In the genomic region with DNA sequence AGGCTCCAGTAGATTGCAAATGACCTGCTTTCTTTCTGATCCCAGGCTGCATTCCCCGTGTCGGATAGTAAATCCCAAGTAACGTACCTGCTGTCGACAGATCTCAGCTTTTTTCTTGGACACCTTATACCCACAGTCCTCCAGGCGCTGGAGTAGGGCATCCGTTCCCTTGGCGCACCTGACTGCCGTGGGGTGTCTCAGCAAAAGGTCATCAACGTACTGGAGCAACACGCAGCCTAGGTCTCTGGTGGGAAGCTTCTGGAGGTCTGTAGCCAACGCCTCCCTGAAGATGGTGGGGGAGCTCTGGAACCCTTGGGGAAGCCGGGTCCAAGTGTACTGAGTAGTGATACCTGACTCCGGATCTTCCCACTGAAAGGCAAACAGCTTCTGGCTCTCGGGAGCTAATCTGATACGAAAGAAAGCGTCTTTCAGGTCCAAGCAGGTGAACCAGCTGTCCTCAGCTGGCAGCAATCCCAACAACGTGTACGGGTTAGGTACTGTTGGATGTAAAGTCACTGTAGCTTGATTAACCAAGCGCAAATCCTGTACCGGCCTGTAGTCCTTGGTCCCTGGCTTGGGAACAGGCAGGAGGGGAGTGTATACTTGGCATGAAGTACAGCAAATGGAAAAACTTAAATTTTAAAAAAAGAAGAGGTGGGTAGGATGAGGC, we compare ENCODE assay signal across 11 cellular contexts. TPM values are rescaled to one million over a fixed set of nuclear protein-coding genes. Genes with fewer than 3 reads are reported as not detected.
DNase-seq lines count a peak whose midpoint lies in the region; ATAC-seq and TF ChIP-seq lines count a peak whose summit lies in the region.
"Not testable (repeated sequence)": the region's sequence is repeated elsewhere in the genome, so short reads cannot be mapped to it uniquely, and the experiment has no call there.
"Had no signal": no experiment of that assay in that cellular context is flagged by ENCODE, and none has a peak within 500 bp of the region (broad histone marks: within the 10 kb centered on the region; RNA-seq: fewer than 3 reads in every experiment).

No MANE protein-coding gene starts in this region.

- not testable (repeated sequence) for H3K27me3 ChIP-seq in GM06990 (replicated peaks; ENCODE audit: control insufficient read depth, insufficient read depth, low read length)

- H3K4me3 ChIP-seq in GM06990 (replicated peaks; ENCODE audit: low read depth, low read length) = peak overlapping the region; percentile 46

- peak overlapping the region; percentile 100 for H3K27ac ChIP-seq in VCaP

- not testable (repeated sequence) for DNase-seq in GM06990 (ENCODE audit: extremely low read depth, insufficient read length)
- DNase-seq in NCI-H2081 treated with DMSO at 0.1 percent for 48 hours (lab: John Stamatoyannopoulos, UW) = peak; percentile 49
- DNase-seq in mesenteric fat pad (ENCODE audit: low spot score) = peak; percentile 49

- TF ChIP-seq CTCF in GM06990 (IDR thresholded peaks at IDR 0.05; ENCODE audit: insufficient read depth, low read length, poor library complexity, severe bottlenecking); VCaP (conservative IDR thresholded peaks at IDR 0.05): not testable (repeated sequence)

- not testable (repeated sequence) for H3K36me3 ChIP-seq in GM06990 (ENCODE audit: control insufficient read depth, insufficient read depth, low read length)

- ATAC-seq in GM19328 (IDR thresholded peaks at IDR 0.05; ENCODE audit: unreplicated experiment) = peak; percentile 31
- ATAC-seq in HG02642 (IDR thresholded peaks at IDR 0.05; ENCODE audit: poor library complexity, unreplicated experiment) = peak; percentile 27
- ATAC-seq in HG03159 (IDR thresholded peaks at IDR 0.05; ENCODE audit: unreplicated experiment) = peak; percentile 31

RNA-seq across cellular contexts. Expression of a gene that starts 38.4 kb away (rescaled TPM):
- 0.45 TPM for total RNA-seq in mesenteric fat pad
- total RNA-seq: activated CD8-positive, alpha-beta T cell treated with anti-CD3 and anti-CD28 coated beads for 36 hours; HFFc6; LHCN-M2; skeletal muscle tissue had no signal

RNA-seq across cellular contexts. Expression of a gene that starts 48.2 kb away (rescaled TPM):
- 36.2 TPM for total RNA-seq in mesenteric fat pad
